ENCODE assay signal across 26 cellular contexts in genomic region chr17:13721705-13722104, GRCh38.
"Had no signal": no experiment of that assay in that cellular context is flagged by ENCODE, and none has a peak within 500 bp of the region (broad histone marks: within the 10 kb centered on the region; RNA-seq: fewer than 3 reads in every experiment).

No MANE protein-coding gene starts in this region.

- H3K9me3 ChIP-seq: lower lobe of right lung, neutrophil, stomach, testis, thyroid gland, transverse colon, upper lobe of left lung, vagina had no signal

- H3K9me3 Mint-ChIP-seq: neural progenitor cell; stimulated activated naive B cell treated with anti-CD40 and anti-IgM and Interleukin-4, amounts not matched to agents 10 μg/mL and 1 μg/mL and 100 μg/mL, for 72 hours had no signal

- H3K36me3 Mint-ChIP-seq: neural progenitor cell; stimulated activated naive B cell treated with anti-CD40 and anti-IgM and Interleukin-4, amounts not matched to agents 10 μg/mL and 1 μg/mL and 100 μg/mL, for 72 hours had no signal

- DNase-seq: islet precursor cell; lower lobe of right lung; mammary epithelial cell; mesenchymal stem cell; naive thymus-derived CD8-positive, alpha-beta T cell; occipital lobe; right cardiac atrium; stimulated activated CD4-positive, alpha-beta T cell treated with anti-CD3 and anti-CD28 coated beads, Interleukin-12 subunit alpha, Interleukin-12 subunit beta, amount 100 ng/mL, for 4 hours; stimulated activated CD4-positive, alpha-beta T cell treated with anti-CD3 and anti-CD28 coated beads, Interleukin-15, amount 100 ng/mL, for 24 hours; stimulated activated CD4-positive, alpha-beta T cell treated with anti-CD3 and anti-CD28 coated beads, Interleukin-2, amount 100 ng/mL, for 24 hours; stimulated activated CD4-positive, alpha-beta T cell treated with anti-CD3 and anti-CD28 coated beads, Interleukin-4, amount 100 ng/mL, for 1 hour; stimulated activated naive B cell treated with anti-CD40 and anti-IgM and Interleukin-4, amounts not matched to agents 10 μg/mL and 1 μg/mL and 100 μg/mL, for 72 hours; stimulated activated naive CD8-positive, alpha-beta T cell treated with anti-CD3 and anti-CD28 coated beads, Interleukin-15, Interleukin-2, amounts not matched to agents 100 U/mL and 50 U/mL, for 24 hours; stomach; testis; thyroid gland; transverse colon; upper lobe of left lung had no signal

- H3K4me1 Mint-ChIP-seq: naive thymus-derived CD8-positive, alpha-beta T cell; nephron; neural progenitor cell; stimulated activated naive B cell treated with anti-CD40 and anti-IgM and Interleukin-4, amounts not matched to agents 10 μg/mL and 1 μg/mL and 100 μg/mL, for 72 hours had no signal

- H3K27ac Mint-ChIP-seq: naive thymus-derived CD8-positive, alpha-beta T cell; nephron; neural progenitor cell; stimulated activated naive B cell treated with anti-CD40 and anti-IgM and Interleukin-4, amounts not matched to agents 10 μg/mL and 1 μg/mL and 100 μg/mL, for 72 hours had no signal

- ATAC-seq: left lobe of liver; lower lobe of right lung; naive thymus-derived CD8-positive, alpha-beta T cell; sciatic nerve; stimulated activated naive B cell treated with anti-CD40 and anti-IgM and Interleukin-4, amounts not matched to agents 10 μg/mL and 1 μg/mL and 100 μg/mL, for 72 hours; stimulated activated naive CD8-positive, alpha-beta T cell treated with anti-CD3 and anti-CD28 coated beads, Interleukin-15, Interleukin-2, amounts not matched to agents 100 U/mL and 50 U/mL, for 24 hours had no signal

- H3K36me3 ChIP-seq: lower lobe of right lung, neural progenitor cell, neutrophil, stomach, thyroid gland, transverse colon, upper lobe of left lung, vagina had no signal

- H3K27me3 ChIP-seq: neural progenitor cell, neutrophil, stomach, testis, thyroid gland, transverse colon, upper lobe of left lung, vagina had no signal

- H3K27ac ChIP-seq: lower lobe of right lung, neural progenitor cell, neutrophil, parathyroid adenoma, skin epidermis, stomach, testis, thyroid gland, transverse colon, upper lobe of left lung, vagina had no signal

- H3K4me1 ChIP-seq: lower lobe of right lung, neural progenitor cell, parathyroid adenoma, stomach, testis, thyroid gland, transverse colon, upper lobe of left lung, vagina had no signal

- H3K4me3 ChIP-seq: lower lobe of right lung, neural progenitor cell, skin epidermis, stomach, testis, thyroid gland, transverse colon, upper lobe of left lung, vagina had no signal

- H3K4me3 Mint-ChIP-seq: naive thymus-derived CD8-positive, alpha-beta T cell; nephron; neural progenitor cell; stimulated activated naive B cell treated with anti-CD40 and anti-IgM and Interleukin-4, amounts not matched to agents 10 μg/mL and 1 μg/mL and 100 μg/mL, for 72 hours had no signal
